In genomic region chr1:55311979-55312378, GRCh38 we compare ENCODE assay signal across 23 cellular contexts.
"Had no signal": no experiment of that assay in that cellular context is flagged by ENCODE, and none has a peak within 500 bp of the region (broad histone marks: within the 10 kb centered on the region; RNA-seq: fewer than 3 reads in every experiment).

No MANE protein-coding gene starts in this region.

- H3K27ac Mint-ChIP-seq: naive B cell; stimulated activated memory B cell treated with anti-CD40 and anti-IgM and Interleukin-4, amounts not matched to agents 10 μg/mL and 1 μg/mL and 100 μg/mL, for 72 hours; stimulated activated naive CD8-positive, alpha-beta T cell treated with anti-CD3 and anti-CD28 coated beads, Interleukin-15, Interleukin-2, amounts not matched to agents 100 ng/mL and 50 ng/mL, for 24 hours had no signal

- H3K27me3 Mint-ChIP-seq: stimulated activated memory B cell treated with anti-CD40 and anti-IgM and Interleukin-4, amounts not matched to agents 10 μg/mL and 1 μg/mL and 100 μg/mL, for 72 hours; stimulated activated naive CD8-positive, alpha-beta T cell treated with anti-CD3 and anti-CD28 coated beads, Interleukin-15, Interleukin-2, amounts not matched to agents 100 ng/mL and 50 ng/mL, for 24 hours had no signal

- H3K27ac ChIP-seq: epithelial cell of prostate, esophagus muscularis mucosa, foreskin keratinocyte, hepatocyte, spleen, tibial artery, upper lobe of left lung, uterus had no signal

- H3K4me1 ChIP-seq: uterus had no signal

- H3K27me3 ChIP-seq: esophagus muscularis mucosa, foreskin keratinocyte, hepatocyte, spleen, upper lobe of left lung, uterus had no signal

- DNase-seq: effector memory CD4-positive, alpha-beta T cell; foreskin keratinocyte; head of caudate nucleus; left colon; left ventricle myocardium superior; mesendoderm; naive B cell; posterior cingulate gyrus; spleen; stimulated activated CD4-positive, alpha-beta T cell treated with anti-CD3 and anti-CD28 coated beads, Interleukin-15, amount 100 ng/mL, for 24 hours; stimulated activated CD4-positive, alpha-beta T cell treated with anti-CD3 and anti-CD28 coated beads, Interleukin-1b, Interleukin-23, amount 100 ng/mL, for 48 hours; stimulated activated CD4-positive, alpha-beta T cell treated with anti-CD3 and anti-CD28 coated beads, Interleukin-4, amount 100 ng/mL, for 24 hours; tibial artery; upper lobe of left lung; uterus had no signal

- H3K9me3 Mint-ChIP-seq: naive B cell; nephron; stimulated activated memory B cell treated with anti-CD40 and anti-IgM and Interleukin-4, amounts not matched to agents 10 μg/mL and 1 μg/mL and 100 μg/mL, for 72 hours; stimulated activated naive CD8-positive, alpha-beta T cell treated with anti-CD3 and anti-CD28 coated beads, Interleukin-15, Interleukin-2, amounts not matched to agents 100 ng/mL and 50 ng/mL, for 24 hours had no signal

- H3K36me3 Mint-ChIP-seq: naive B cell; stimulated activated memory B cell treated with anti-CD40 and anti-IgM and Interleukin-4, amounts not matched to agents 10 μg/mL and 1 μg/mL and 100 μg/mL, for 72 hours had no signal

- H3K9me3 ChIP-seq: esophagus muscularis mucosa, spleen, tibial artery, upper lobe of left lung, uterus had no signal

- H3K4me3 ChIP-seq: esophagus muscularis mucosa, hepatocyte, lung, spleen, tibial artery, upper lobe of left lung, uterus had no signal

- H3K4me1 Mint-ChIP-seq: naive B cell had no signal

- H3K4me3 Mint-ChIP-seq: nephron; stimulated activated memory B cell treated with anti-CD40 and anti-IgM and Interleukin-4, amounts not matched to agents 10 μg/mL and 1 μg/mL and 100 μg/mL, for 72 hours; stimulated activated naive CD8-positive, alpha-beta T cell treated with anti-CD3 and anti-CD28 coated beads, Interleukin-15, Interleukin-2, amounts not matched to agents 100 ng/mL and 50 ng/mL, for 24 hours had no signal

- H3K36me3 ChIP-seq: esophagus muscularis mucosa, spleen, tibial artery, upper lobe of left lung, uterus had no signal

- ATAC-seq: foreskin keratinocyte; left colon; left ventricle myocardium superior; sciatic nerve; stimulated activated memory B cell treated with anti-CD40 and anti-IgM and Interleukin-4, amounts not matched to agents 10 μg/mL and 1 μg/mL and 100 μg/mL, for 72 hours had no signal
